Comparison of ENCODE assay signal across 8 cellular contexts in genomic region chr6:31664790-31665500, GRCh38. TPM values are rescaled to one million over a fixed set of nuclear protein-coding genes. Genes with fewer than 3 reads are reported as not detected.
DNase-seq lines count a peak whose midpoint lies in the region; ATAC-seq and TF ChIP-seq lines count a peak whose summit lies in the region.

TSS of gene GPANK1 (minus strand) at chr6:31664997. CDS start at chr6:31664478, 519 bp downstream.

- H3K4me3 ChIP-seq in cardiac fibroblast (replicated peaks in 1 of 2; ENCODE audit: low read depth in 2 of 2, low read length in 2 of 2) (peak within 1 kb of the TSS; percentile 92 to 98), smooth muscle cell (peak within 1 kb of the TSS; percentile 99)

- H3K9me3 ChIP-seq in smooth muscle cell (replicated peaks; ENCODE audit: low read depth), result no peaks in the 10 kb centered on the region

- H3K36me3 Mint-ChIP-seq in immature natural killer cell, result peaks cover 4 to 34% (median 10%) of the 10 kb centered on the region in 3 donors

- H3F3A ChIP-seq in smooth muscle cell (ENCODE audit: low read depth), result peaks cover 12% of the 10 kb centered on the region

- peak within 1 kb of the TSS; percentile 89 for H3K27ac ChIP-seq in smooth muscle cell (ENCODE audit: low read depth)

- H3K4me3 Mint-ChIP-seq in immature natural killer cell, result peak within 1 kb of the TSS; percentile 88 to 100 (median 97)

- H3K9ac ChIP-seq in smooth muscle cell (ENCODE audit: low read depth), result peak within 1 kb of the TSS; percentile 96

- WGBS in smooth muscle cell (ENCODE audit: low lambda C conversion rate), result under 1% methylated on average over 39 of the region's 39 CpGs

- H4K20me1 ChIP-seq in smooth muscle cell (ENCODE audit: low read depth), result peaks cover 3% of the 10 kb centered on the region

- peaks cover 61 to 66% of the 10 kb centered on the region in 2 donors for H3K4me1 Mint-ChIP-seq in immature natural killer cell

- TF ChIP-seq CTCF in cardiac fibroblast (IDR thresholded peaks at IDR 0.05; ENCODE audit: low read depth, low read length) (no peak), smooth muscle cell (IDR thresholded peaks at IDR 0.05; ENCODE audit: borderline replicate concordance, insufficient read depth, poor library complexity, severe bottlenecking) (no peak)

- H3K36me3 ChIP-seq in smooth muscle cell (ENCODE audit: low read depth), result no peaks in the 10 kb centered on the region

- H3K79me2 ChIP-seq in smooth muscle cell (ENCODE audit: low read depth), result peaks cover 44% of the 10 kb centered on the region

- H3K9me3 Mint-ChIP-seq in immature natural killer cell, result no peaks in the 10 kb centered on the region

- H3K27me3 ChIP-seq in smooth muscle cell (ENCODE audit: low read depth), result no peaks in the 10 kb centered on the region

- H3K4me1 ChIP-seq in smooth muscle cell (ENCODE audit: low read depth), result peaks cover 17% of the 10 kb centered on the region

- peak; percentile 78 for DNase-seq in GM03348 (ENCODE audit: low spot score)
- peak; percentile 93 for DNase-seq in NCI-H446 treated with DMSO at 0.1 percent for 48 hours (lab: John Stamatoyannopoulos, UW)
- DNase-seq in activated CD4-positive, CD25-positive, alpha-beta regulatory T cell (lab: John Stamatoyannopoulos, UW), result peak; percentile 56 to 76 (median 72)
- DNase-seq in cardiac fibroblast (ENCODE audit: low read depth in 2 of 2), result peak; percentile 96 to 97
- peak; percentile 88 to 91 (median 90) for DNase-seq in immature natural killer cell
- DNase-seq in smooth muscle cell (lab: John Stamatoyannopoulos, UW; ENCODE audit: unreplicated experiment), result peak; percentile 50

- ATAC-seq in HG03139 (IDR thresholded peaks at IDR 0.05; ENCODE audit: unreplicated experiment), result peak; percentile 26
- no peak for ATAC-seq in HG03565 (IDR thresholded peaks at IDR 0.05; ENCODE audit: unreplicated experiment)

- H3K4me2 ChIP-seq in smooth muscle cell, result peak within 1 kb of the TSS; percentile 93

- H3K27ac Mint-ChIP-seq in immature natural killer cell, result peak within 1 kb of the TSS; percentile 95 to 99 (median 99)

- peaks cover 12 to 16% (median 13%) of the 10 kb centered on the region in 3 donors for H3K27me3 Mint-ChIP-seq in immature natural killer cell (ENCODE audit: low read depth in 3 of 3)

- peak within 1 kb of the TSS; percentile 57 for H2AFZ ChIP-seq in smooth muscle cell (ENCODE audit: low read depth)

RNA-seq across cellular contexts. Expression of gene GPANK1, which starts in this region (rescaled TPM):
- polyA plus RNA-seq in immature natural killer cell, result 10 to 100 TPM; 17.2 to 29.3 (median 22.9) TPM
- 12.5 and 17.2 TPM in 2 replicates for total RNA-seq in smooth muscle cell
- polyA plus RNA-seq in smooth muscle cell, result 19.6 and 20.1 TPM in 2 replicates
